Comparison of ENCODE assay signal across 21 cellular contexts in the genomic region with DNA sequence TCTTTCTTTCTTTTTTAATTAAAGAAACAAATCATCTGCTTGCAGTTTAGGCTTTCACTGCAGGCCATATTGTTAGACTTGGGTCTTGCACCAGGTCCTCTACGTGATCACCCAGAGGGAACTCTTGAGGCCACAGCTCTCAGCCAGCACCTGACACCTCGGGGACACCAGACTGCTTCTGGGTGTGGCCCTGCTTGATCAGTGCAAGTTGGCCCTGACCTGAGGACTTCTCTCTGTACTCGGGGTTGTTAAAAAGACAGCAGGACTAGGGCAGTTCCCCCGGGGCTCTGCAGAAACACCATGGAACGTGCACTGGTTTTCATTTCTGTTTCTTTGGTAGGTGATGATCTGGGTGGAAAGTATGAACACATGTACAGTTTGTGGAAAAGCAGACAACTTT. TPM values are rescaled to one million over a fixed set of nuclear protein-coding genes. Genes with fewer than 3 reads are reported as not detected.
DNase-seq lines count a peak whose midpoint lies in the region; ATAC-seq, FAIRE-seq and TF ChIP-seq lines count a peak whose summit lies in the region.
"Had no signal": no experiment of that assay in that cellular context is flagged by ENCODE, and none has a peak within 500 bp of the region (broad histone marks: within the 10 kb centered on the region; RNA-seq: fewer than 3 reads in every experiment).

No MANE protein-coding gene starts in this region.

- intact Hi-C loops in Right ventricle myocardium inferior (cut with DNase I): no loop called here
- intact Hi-C loops in dendritic cell treated with granulocyte-macrophage colony-stimulating factor and Interleukin-4, amounts not matched to agents 40 ng/mL and 50 ng/mL, for 4 days (cut with micrococcal nuclease): loop anchor here (10.0 kb wide), 1 partner anchor 46 kb away; no protein-coding TSS in a partner anchor
- intact Hi-C loops in esophagus muscularis mucosa (cut with DNase I): no loop called here

- TF ChIP-seq CTCF in right atrium auricular region (IDR thresholded peaks at IDR 0.05) (no peak), esophagus muscularis mucosa (IDR thresholded peaks at IDR 0.05) (no peak), brain microvascular endothelial cell (IDR thresholded peaks at IDR 0.05; ENCODE audit: low read depth, low read length, missing control alignments) (no peak)

- in situ Hi-C loops in brain microvascular endothelial cell (cut with HindIII; ENCODE audit: low pct_ligation_motif_present, low sequenced_read_pairs): no loop called here

- H3K4me1 Mint-ChIP-seq in dendritic cell treated with granulocyte-macrophage colony-stimulating factor and Interleukin-4, amounts not matched to agents 40 ng/mL and 50 ng/mL, for 4 days (ENCODE audit: low read depth): peaks cover 18% of the 10 kb centered on the region

- H3K27ac ChIP-seq in right atrium auricular region (no peak overlapping the region), esophagus muscularis mucosa (replicated peaks in 1 of 4) (no peak overlapping the region), brain microvascular endothelial cell (no peak overlapping the region)
- H3K27ac ChIP-seq: GM23248 had no signal

- H3K4me3 Mint-ChIP-seq in dendritic cell treated with granulocyte-macrophage colony-stimulating factor and Interleukin-4, amounts not matched to agents 40 ng/mL and 50 ng/mL, for 4 days: no peak overlapping the region
- H3K4me3 Mint-ChIP-seq: CD4-positive, alpha-beta T cell had no signal

- peaks cover 97% of the 10 kb centered on the region for H3K36me3 Mint-ChIP-seq in dendritic cell treated with granulocyte-macrophage colony-stimulating factor and Interleukin-4, amounts not matched to agents 40 ng/mL and 50 ng/mL, for 4 days (ENCODE audit: low read depth)

- peak overlapping the region; percentile 25 for H3K27ac Mint-ChIP-seq in dendritic cell treated with granulocyte-macrophage colony-stimulating factor and Interleukin-4, amounts not matched to agents 40 ng/mL and 50 ng/mL, for 4 days
- H3K27ac Mint-ChIP-seq: CD4-positive, alpha-beta T cell had no signal

- TF ChIP-seq POLR2A in esophagus muscularis mucosa (IDR thresholded peaks at IDR 0.05; ENCODE audit: low read depth): no peak

- H3K9me3 ChIP-seq in right atrium auricular region (no peaks in the 10 kb centered on the region), esophagus muscularis mucosa (no peaks in the 10 kb centered on the region)
- H3K9me3 ChIP-seq: SJCRH30 had no signal

- peak; percentile 44 for FAIRE-seq in GM19239 (lab: Jason Lieb, UNC)
- FAIRE-seq: GM12891, GM18507 had no signal

- peaks cover 0 to 17% of the 10 kb centered on the region in 2 donors for H3K4me1 ChIP-seq in right atrium auricular region
- H3K4me1 ChIP-seq in esophagus muscularis mucosa: no peaks in the 10 kb centered on the region

- DNase-seq in Right ventricle myocardium inferior (ENCODE audit: missing footprints) (no peak), right atrium auricular region (ENCODE audit: low spot score) (no peak), GM19239 (ENCODE audit: insufficient read length, low spot score) (no peak), esophagus muscularis mucosa (ENCODE audit: extremely low spot score) (no peak), brain microvascular endothelial cell (no peak)
- DNase-seq: Calu3; CD4-positive, alpha-beta T cell; DMS53; GM23248; HCEC 1CT; NCI-H1930; NCI-H446; NK-92 treated with Interleukin-12 subunit alpha and Interleukin-12 subunit beta, amount 100 ng/mL, for 24 hours; OCI-M1; SJCRH30 had no signal

- H3K27me3 Mint-ChIP-seq in dendritic cell treated with granulocyte-macrophage colony-stimulating factor and Interleukin-4, amounts not matched to agents 40 ng/mL and 50 ng/mL, for 4 days: no peaks in the 10 kb centered on the region
- H3K27me3 Mint-ChIP-seq: CD4-positive, alpha-beta T cell had no signal

- H3K27me3 ChIP-seq in right atrium auricular region: no peaks in the 10 kb centered on the region
- no peaks in the 10 kb centered on the region for H3K27me3 ChIP-seq in esophagus muscularis mucosa
- no peaks in the 10 kb centered on the region for H3K27me3 ChIP-seq in brain microvascular endothelial cell (replicated peaks)
- H3K27me3 ChIP-seq: SJCRH30 had no signal

- no peak for TF ChIP-seq EP300 in esophagus muscularis mucosa (IDR thresholded peaks at IDR 0.05)

- 89% methylated on average over 5 of the region's 5 CpGs for WGBS in esophagus muscularis mucosa

- H3K36me3 ChIP-seq in right atrium auricular region (no peaks in the 10 kb centered on the region), esophagus muscularis mucosa (peaks cover 0 to 18% (median 10%) of the 10 kb centered on the region in 4 donors), brain microvascular endothelial cell (replicated peaks) (no peaks in the 10 kb centered on the region)

- no peak overlapping the region for H3K4me3 ChIP-seq in right atrium auricular region
- no peak overlapping the region for H3K4me3 ChIP-seq in esophagus muscularis mucosa
- H3K4me3 ChIP-seq in brain microvascular endothelial cell (ENCODE audit: low read depth, low read length): no peak overlapping the region
- H3K4me3 ChIP-seq: GM23248, SJCRH30 had no signal

- peak; percentile 50 for ATAC-seq in Right ventricle myocardium inferior
- ATAC-seq in HG03095 (IDR thresholded peaks at IDR 0.05; ENCODE audit: unreplicated experiment): no peak

- no peaks in the 10 kb centered on the region for H3K9me3 Mint-ChIP-seq in dendritic cell treated with granulocyte-macrophage colony-stimulating factor and Interleukin-4, amounts not matched to agents 40 ng/mL and 50 ng/mL, for 4 days
- H3K9me3 Mint-ChIP-seq: CD4-positive, alpha-beta T cell had no signal

RNA-seq across cellular contexts. Expression of gene MYO18B, which starts 51.2 kb away (rescaled TPM):
- total RNA-seq in Right ventricle myocardium inferior (139 TPM), right atrium auricular region (100 to 1,000 TPM; 119 to 247 TPM), esophagus muscularis mucosa (under 1 TPM; under 0.01 to 0.50 (median 0.13) TPM)
- total RNA-seq: A673, G401, GM23248 had no signal

Comparison
In these comparisons a context has a peak if more than half of its experiments do, and no peak if none do; other contexts are left out.
1. RNA of gene MYO18B, which starts 51.2 kb away (total RNA-seq): 119 to 247 TPM in right atrium auricular region and 139 TPM in Right ventricle myocardium inferior (single experiment); under 0.01 to 0.50 TPM in esophagus muscularis mucosa; every median in the first group is over 10 times any median in the second.